In the genomic region with DNA sequence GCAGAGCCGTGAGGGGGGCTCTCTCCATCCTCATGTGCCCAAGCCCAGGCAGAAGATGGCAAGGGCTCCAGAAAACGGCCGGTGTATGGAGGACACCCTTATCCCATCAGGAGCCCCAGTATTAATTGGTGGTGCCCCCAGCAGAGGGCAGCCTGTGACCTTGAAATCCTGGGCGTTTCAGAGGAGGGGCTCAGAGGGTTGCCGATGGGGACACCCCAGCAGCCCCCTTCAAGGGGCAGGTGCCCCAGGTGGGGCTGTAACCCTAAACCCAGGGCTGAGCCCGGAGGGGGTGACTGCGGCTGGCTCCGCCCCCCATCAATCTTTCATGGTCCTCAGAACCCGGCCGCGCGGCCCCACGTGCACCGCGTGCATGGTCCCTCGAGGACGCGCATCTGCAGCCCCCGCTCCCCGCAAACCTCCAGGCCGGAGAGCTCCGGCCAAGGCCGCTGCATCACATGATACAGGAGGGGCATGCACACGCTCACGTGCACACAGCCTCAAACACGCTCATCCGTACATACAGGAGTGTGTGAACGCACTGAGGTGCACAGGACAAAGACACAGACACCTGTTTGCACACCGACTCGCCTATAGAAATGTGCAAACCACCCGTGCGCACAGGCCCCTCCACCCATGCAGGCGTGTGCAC, we compare ENCODE assay signal across 8 cellular contexts. TPM values are rescaled to one million over a fixed set of nuclear protein-coding genes. Genes with fewer than 3 reads are reported as not detected.
A peak's percentile ranks its signal among the peaks of the same experiment; 100 is the strongest.
DNase-seq lines count a peak whose midpoint lies in the region; ATAC-seq and TF ChIP-seq lines count a peak whose summit lies in the region.

No MANE protein-coding gene starts in this region.

- intact Hi-C loops in activated CD4-positive, alpha-beta T cell treated with anti-CD3 and anti-CD28 coated beads, Interleukin-2, amount 10 ng/mL, durations not matched to agents 24 days and 14 days (cut with micrococcal nuclease), result loop anchor here (1.0 to 5.0 kb wide), 2 partner anchors 137 to 214 kb away; partner anchors contain the start of genes PGPEP1 and SSBP4
- intact Hi-C loops in esophagus squamous epithelium (cut with DNase I), result no loop called here

- H3K4me3 Mint-ChIP-seq in activated CD4-positive, alpha-beta T cell treated with anti-CD3 and anti-CD28 coated beads, Interleukin-2, amount 10 ng/mL, durations not matched to agents 24 days and 14 days, result peak overlapping the region; percentile 97
- peak overlapping the region; percentile 94 for H3K4me3 Mint-ChIP-seq in neural progenitor cell

- 9 to 18% methylated on average over 5 to 15 of the region's 33 CpGs for WGBS in esophagus squamous epithelium, 2 donors

- peaks cover 23% of the 10 kb centered on the region for H3K4me1 Mint-ChIP-seq in activated CD4-positive, alpha-beta T cell treated with anti-CD3 and anti-CD28 coated beads, Interleukin-2, amount 10 ng/mL, durations not matched to agents 24 days and 14 days
- peaks cover 21% of the 10 kb centered on the region for H3K4me1 Mint-ChIP-seq in neural progenitor cell

- H2AFZ ChIP-seq in neural progenitor cell (replicated peaks), result peak overlapping the region; percentile 73

- H3K9me3 Mint-ChIP-seq in activated CD4-positive, alpha-beta T cell treated with anti-CD3 and anti-CD28 coated beads, Interleukin-2, amount 10 ng/mL, durations not matched to agents 24 days and 14 days, result no peaks in the 10 kb centered on the region
- no peaks in the 10 kb centered on the region for H3K9me3 Mint-ChIP-seq in neural progenitor cell

- no peak for TF ChIP-seq POLR2A in esophagus squamous epithelium (IDR thresholded peaks at IDR 0.05)

- H3K36me3 Mint-ChIP-seq in activated CD4-positive, alpha-beta T cell treated with anti-CD3 and anti-CD28 coated beads, Interleukin-2, amount 10 ng/mL, durations not matched to agents 24 days and 14 days (ENCODE audit: low read depth), result peaks cover 17% of the 10 kb centered on the region
- peaks cover 8% of the 10 kb centered on the region for H3K36me3 Mint-ChIP-seq in neural progenitor cell

- H3K4me1 ChIP-seq in esophagus squamous epithelium, result peaks cover 13 to 46% (median 19%) of the 10 kb centered on the region in 3 donors
- peaks cover 16% of the 10 kb centered on the region for H3K4me1 ChIP-seq in neural progenitor cell

- H3F3A ChIP-seq in neural progenitor cell (ENCODE audit: low read depth), result peaks cover 30% of the 10 kb centered on the region

- no peaks in the 10 kb centered on the region for H3K79me2 ChIP-seq in neural progenitor cell (ENCODE audit: low read depth)

- peak overlapping the region; percentile 93 for H3K4me2 ChIP-seq in neural progenitor cell

- H3K9me3 ChIP-seq in esophagus squamous epithelium, result no peaks in the 10 kb centered on the region
- H3K9me3 ChIP-seq in neural progenitor cell (ENCODE audit: low read depth), result no peaks in the 10 kb centered on the region

- TF ChIP-seq CTCF in HFF-Myc (IDR thresholded peaks at IDR 0.05; ENCODE audit: low read depth, low read length, missing control alignments), result peak; percentile 7
- peak in 2 of 6 experiments; percentile 16 to 28 for TF ChIP-seq CTCF in esophagus squamous epithelium (IDR thresholded peaks at IDR 0.05)
- peak; percentile 49 for TF ChIP-seq CTCF in neural progenitor cell (IDR thresholded peaks at IDR 0.05)

- H3K36me3 ChIP-seq in esophagus squamous epithelium (peaks cover 0 to 26% (median 0%) of the 10 kb centered on the region in 3 donors), neural progenitor cell (no peaks in the 10 kb centered on the region)

- peak overlapping the region; percentile 87 for H3K27ac Mint-ChIP-seq in activated CD4-positive, alpha-beta T cell treated with anti-CD3 and anti-CD28 coated beads, Interleukin-2, amount 10 ng/mL, durations not matched to agents 24 days and 14 days
- no peak overlapping the region for H3K27ac Mint-ChIP-seq in neural progenitor cell

- H3K27ac ChIP-seq in esophagus squamous epithelium (peak overlapping the region in 1 of 4 donors; percentile 99), neural progenitor cell (no peak overlapping the region)

- H4K20me1 ChIP-seq in neural progenitor cell (ENCODE audit: low read depth), result no peaks in the 10 kb centered on the region

- H3K27me3 ChIP-seq in esophagus squamous epithelium (no peaks in the 10 kb centered on the region), neural progenitor cell (peaks cover 18% of the 10 kb centered on the region)

- DNase-seq in Ammon's horn (ENCODE audit: low spot score), result peak; percentile 50
- DNase-seq in HFF-Myc (ENCODE audit: extremely low read depth, low read depth), result no peak
- DNase-seq in activated CD4-positive, alpha-beta T cell treated with anti-CD3 and anti-CD28 coated beads, Interleukin-2, amount 10 ng/mL, durations not matched to agents 24 days and 14 days, result peak; percentile 78
- no peak for DNase-seq in esophagus squamous epithelium (lab: John Stamatoyannopoulos, UW)
- DNase-seq in neural progenitor cell (ENCODE audit: low spot score), result peak; percentile 48
- no peak for DNase-seq in GM03348 (ENCODE audit: low spot score)

- H3K4me3 ChIP-seq in HFF-Myc (replicated peaks; ENCODE audit: low read depth, low read length) (peak overlapping the region; percentile 71), esophagus squamous epithelium (peak overlapping the region; percentile 66 to 86 (median 74)), neural progenitor cell (peak overlapping the region; percentile 66)

- H3K27me3 Mint-ChIP-seq in activated CD4-positive, alpha-beta T cell treated with anti-CD3 and anti-CD28 coated beads, Interleukin-2, amount 10 ng/mL, durations not matched to agents 24 days and 14 days, result peaks cover 2% of the 10 kb centered on the region
- peaks cover 10% of the 10 kb centered on the region for H3K27me3 Mint-ChIP-seq in neural progenitor cell (ENCODE audit: insufficient read depth, low read depth)

- no peak overlapping the region for H3K9ac ChIP-seq in neural progenitor cell

- no peak for ATAC-seq in GM21717 (IDR thresholded peaks at IDR 0.05; ENCODE audit: unreplicated experiment)
- ATAC-seq in HG02759 (IDR thresholded peaks at IDR 0.05; ENCODE audit: unreplicated experiment), result no peak

RNA-seq across cellular contexts. Expression of gene RAB3A, which starts 1.0 kb away (rescaled TPM):
- 9.6 and 10.3 TPM in 2 replicates for total RNA-seq in activated CD4-positive, alpha-beta T cell treated with anti-CD3 and anti-CD28 coated beads, Interleukin-2, amount 10 ng/mL, durations not matched to agents 24 days and 14 days
- total RNA-seq in esophagus squamous epithelium (under 1 TPM in 3 of 4 donors, not detected in 1; 0.30 to 0.76 (median 0.44) TPM), neural progenitor cell (ENCODE audit: low replicate concordance) (1.1 and 1.5 TPM in 2 replicates)

RNA-seq across cellular contexts. Expression of gene MPV17L2, which starts 9.9 kb away (rescaled TPM):
- total RNA-seq in activated CD4-positive, alpha-beta T cell treated with anti-CD3 and anti-CD28 coated beads, Interleukin-2, amount 10 ng/mL, durations not matched to agents 24 days and 14 days, result 18.4 and 20.9 TPM in 2 replicates
- 10 to 100 TPM; 10.6 to 23.5 (median 14.0) TPM for total RNA-seq in esophagus squamous epithelium
- total RNA-seq in neural progenitor cell (ENCODE audit: low replicate concordance), result 28.1 and 37.7 TPM in 2 replicates

RNA-seq across cellular contexts. Expression of gene PDE4C, which starts 23.4 kb away (rescaled TPM):
- total RNA-seq in activated CD4-positive, alpha-beta T cell treated with anti-CD3 and anti-CD28 coated beads, Interleukin-2, amount 10 ng/mL, durations not matched to agents 24 days and 14 days, result 0.14 and 0.37 TPM in 2 replicates
- total RNA-seq in esophagus squamous epithelium, result under 1 TPM in 1 of 4 donors, not detected in 3; 0.76 TPM
- total RNA-seq in neural progenitor cell (ENCODE audit: low replicate concordance), result 0.28 and 0.62 TPM in 2 replicates

RNA-seq across cellular contexts. Expression of gene IFI30, which starts 29.3 kb away (rescaled TPM):
- total RNA-seq in activated CD4-positive, alpha-beta T cell treated with anti-CD3 and anti-CD28 coated beads, Interleukin-2, amount 10 ng/mL, durations not matched to agents 24 days and 14 days, result 49.4 and 52.7 TPM in 2 replicates
- 10 to 100 TPM; 11.3 to 90.5 (median 25.7) TPM for total RNA-seq in esophagus squamous epithelium
- 0.62 TPM in 1 of 2 replicates, not detected in the other for total RNA-seq in neural progenitor cell (ENCODE audit: low replicate concordance)

RNA-seq across cellular contexts. Expression of gene PIK3R2, which starts 49.9 kb away (rescaled TPM):
- total RNA-seq in activated CD4-positive, alpha-beta T cell treated with anti-CD3 and anti-CD28 coated beads, Interleukin-2, amount 10 ng/mL, durations not matched to agents 24 days and 14 days, result 19.6 and 20.7 TPM in 2 replicates
- total RNA-seq in esophagus squamous epithelium (10 to 100 TPM; 20.4 to 42.1 (median 29.1) TPM), neural progenitor cell (ENCODE audit: low replicate concordance) (21.4 and 41.8 TPM in 2 replicates)

Comparison
In these comparisons a context has a peak if more than half of its experiments do, and no peak if none do; other contexts are left out.
1. DNase-seq: peak in Ammon's horn (single experiment), activated CD4-positive, alpha-beta T cell treated with anti-CD3 and anti-CD28 coated beads, Interleukin-2, amount 10 ng/mL, durations not matched to agents 24 days and 14 days (single experiment) and neural progenitor cell (single experiment); none in HFF-Myc (single experiment), esophagus squamous epithelium (single experiment) and GM03348 (single experiment).
2. Peak in every context shown above with its lines, with median percentiles within 50 percentile points of each other: H3K4me3 ChIP-seq.